8 cellular contexts compared by ENCODE assay signal in genomic region chr17:61410555-61411089, GRCh38. TPM values are rescaled to one million over a fixed set of nuclear protein-coding genes. Genes with fewer than 3 reads are reported as not detected.
DNase-seq lines count a peak whose midpoint lies in the region; ATAC-seq and TF ChIP-seq lines count a peak whose summit lies in the region.

No MANE protein-coding gene starts in this region.

- H3K27ac ChIP-seq in stomach: peak overlapping the region; percentile 55 to 93 (median 84)
- no peak overlapping the region for H3K27ac ChIP-seq in Karpas-422 (ENCODE audit: low read length)

- H4K20me1 ChIP-seq in Karpas-422 (ENCODE audit: insufficient read depth, low read depth, low read length): no peaks in the 10 kb centered on the region

- H3K36me3 Mint-ChIP-seq in neural crest cell (ENCODE audit: low read depth): peaks cover 2% of the 10 kb centered on the region

- H3K79me2 ChIP-seq in Karpas-422 (ENCODE audit: low read length): no peaks in the 10 kb centered on the region

- 4 to 38% (median 6%) methylated on average over 7 to 48 of the region's 48 CpGs for WGBS in stomach, 5 donors

- no peaks in the 10 kb centered on the region for H3K9me2 ChIP-seq in Karpas-422 (replicated peaks; ENCODE audit: insufficient read depth, low read length)

- peak overlapping the region; percentile 90 for H3K4me3 Mint-ChIP-seq in neural crest cell

- ATAC-seq in HG03097 (IDR thresholded peaks at IDR 0.05; ENCODE audit: low FRiP score, unreplicated experiment): no peak

- no peak overlapping the region for H2AFZ ChIP-seq in Karpas-422 (ENCODE audit: low read length)

- no peak overlapping the region for H3K9ac ChIP-seq in Karpas-422 (ENCODE audit: low read length)

- DNase-seq in DMS153 treated with DMSO at 0.1 percent for 48 hours (lab: John Stamatoyannopoulos, UW; ENCODE audit: unreplicated experiment) (peak; percentile 13), NCI-H2227 (lab: John Stamatoyannopoulos, UW; ENCODE audit: unreplicated experiment) (peak; percentile 87), fibroblast of mammary gland (ENCODE audit: low read depth) (peak; percentile 84), neural crest cell (ENCODE audit: low read depth, low spot score) (peak; percentile 88), stomach (peak; percentile 70), Karpas-422 (no peak)
- peak; percentile 83 to 85 for DNase-seq in activated T-cell treated with anti-CD3 and anti-CD28 coated beads, Interleukin-2, amount 50 U/mL, for 48 hours

- peaks cover 25 to 79% (median 61%) of the 10 kb centered on the region in 4 donors for H3K4me1 ChIP-seq in stomach
- H3K4me1 ChIP-seq in Karpas-422 (ENCODE audit: low read length): peaks cover 5% of the 10 kb centered on the region

- no peak overlapping the region for H3K27ac Mint-ChIP-seq in neural crest cell (ENCODE audit: unreplicated experiment)

- H3K4me2 ChIP-seq in Karpas-422 (ENCODE audit: low read depth, low read length, poor library complexity, severe bottlenecking): no peak overlapping the region

- TF ChIP-seq CTCF in fibroblast of mammary gland (conservative IDR thresholded peaks at IDR 0.05; ENCODE audit: control insufficient read depth, insufficient read depth, low read depth, low read length): peak; percentile 32
- TF ChIP-seq CTCF in neural crest cell (conservative IDR thresholded peaks at IDR 0.05): peak; percentile 66
- peak in 5 of 7 experiments; percentile 25 to 67 (median 59) for TF ChIP-seq CTCF in stomach (IDR thresholded peaks at IDR 0.05)

- peak overlapping the region; percentile 30 for H3K4me3 ChIP-seq in fibroblast of mammary gland (ENCODE audit: control insufficient read depth, low read depth, low read length)
- H3K4me3 ChIP-seq in stomach: peak overlapping the region; percentile 46 to 75 (median 65)
- no peak overlapping the region for H3K4me3 ChIP-seq in Karpas-422 (ENCODE audit: low read length)

- TF ChIP-seq POLR2A in stomach (IDR thresholded peaks at IDR 0.05): no peak

- intact Hi-C loops in stomach (cut with DNase I; ENCODE audit: low total_unique reads): loop anchor here (10.0 kb wide), 1 partner anchor 424 kb away; no protein-coding TSS in a partner anchor

- H3K36me3 ChIP-seq in stomach (peaks cover 0 to 2% (median 0%) of the 10 kb centered on the region in 4 donors), Karpas-422 (ENCODE audit: insufficient read depth, low read length) (no peaks in the 10 kb centered on the region)

- H3K27me3 Mint-ChIP-seq in neural crest cell (ENCODE audit: low read depth): peaks cover 59% of the 10 kb centered on the region

- H3K9me3 ChIP-seq in stomach: no peaks in the 10 kb centered on the region
- no peaks in the 10 kb centered on the region for H3K9me3 ChIP-seq in Karpas-422 (ENCODE audit: low read length)

- H3K27me3 ChIP-seq in stomach: peaks cover 5 to 89% (median 63%) of the 10 kb centered on the region in 3 donors
- no peaks in the 10 kb centered on the region for H3K27me3 ChIP-seq in Karpas-422 (ENCODE audit: low read length)

- TF ChIP-seq EP300 in stomach (IDR thresholded peaks at IDR 0.05): no peak

- peaks cover 19% of the 10 kb centered on the region for H3K4me1 Mint-ChIP-seq in neural crest cell

- no peaks in the 10 kb centered on the region for H3K9me3 Mint-ChIP-seq in neural crest cell

RNA-seq across cellular contexts. Expression of gene TBX2, which starts 11.0 kb away (rescaled TPM):
- total RNA-seq in neural crest cell (16.1 and 18.7 TPM in 2 replicates), stomach (10 to 100 TPM in 4 of 5 donors, under 1 TPM in 1; 0.58 to 31.6 (median 22.3) TPM)
- polyA plus RNA-seq in stomach: 10 to 100 TPM in 2 of 3 donors, 1 to 10 TPM in 1; 9.4 to 27.0 (median 21.8) TPM
- total RNA-seq in Karpas-422 (2014; rRNA removed; shearing (Covaris generic); ENCODE audit: low replicate concordance): 0.07 TPM in 1 of 2 replicates, not detected in the other

RNA-seq across cellular contexts. Expression of gene TBX4, which starts 41.6 kb away (rescaled TPM):
- total RNA-seq in neural crest cell (not detected in 2 replicates), stomach (under 1 TPM in 1 of 5 donors, not detected in 4; 0.73 TPM)
- under 1 TPM in 1 of 3 donors, not detected in 2; 0.08 TPM for polyA plus RNA-seq in stomach
- total RNA-seq in Karpas-422 (2014; rRNA removed; shearing (Covaris generic); ENCODE audit: low replicate concordance): not detected in 2 replicates
